ENCODE assay signal across 1 cellular context in the genomic region with DNA sequence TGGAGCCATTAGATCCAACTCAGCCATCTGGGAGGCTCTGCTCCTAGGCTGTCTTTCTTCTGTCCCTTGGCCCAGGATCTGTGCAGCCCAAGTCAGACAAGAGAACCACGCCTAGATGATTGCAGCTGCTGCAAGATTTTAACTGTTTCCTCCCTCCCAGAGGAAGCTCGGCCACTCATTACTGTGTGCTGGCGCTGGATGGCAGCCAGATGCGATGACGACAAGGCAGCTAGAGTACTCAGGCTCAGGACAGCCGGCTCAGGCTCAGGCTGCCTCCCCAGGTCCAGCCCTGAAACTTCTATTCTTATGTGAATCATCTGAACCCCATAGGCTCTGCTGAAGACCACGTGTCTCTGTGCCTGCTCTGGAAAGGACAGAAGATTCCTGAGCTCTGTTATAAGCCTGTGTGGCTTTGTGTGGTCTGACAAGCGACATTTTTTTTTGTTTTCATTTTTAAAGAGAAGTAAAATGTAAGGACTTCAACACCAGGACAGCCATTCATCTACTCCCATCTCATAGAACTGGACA.
TF ChIP-seq lines count a peak whose summit lies in the region.

No MANE protein-coding gene starts in this region.

TF ChIP-seq in K562, 482 proteins besides CTCF, POLR2A, EP300 and RAD21 (continued from another document and continues in another):
- TF ChIP-seq SLC30A9 (CRISPR knock-in tag; IDR thresholded peaks at IDR 0.05) (no peak), RAD51 (IDR thresholded peaks at IDR 0.05; ENCODE audit: borderline replicate concordance, low read depth) (peak; percentile 84), CTBP1 (IDR thresholded peaks at IDR 0.05; ENCODE audit: borderline replicate concordance) (peak; percentile 73; the same call in 1 of the 2 replicates), HOXB6 (CRISPR knock-in tag; IDR thresholded peaks at IDR 0.05; ENCODE audit: borderline replicate concordance) (no peak), ZEB2 (IDR thresholded peaks at IDR 0.05) (no peak), ZSCAN29 (IDR thresholded peaks at IDR 0.05) (no peak), TCF7 (IDR thresholded peaks at IDR 0.05; ENCODE audit: borderline replicate concordance) (no peak), SAP30 (IDR thresholded peaks at IDR 0.05; ENCODE audit: borderline replicate concordance, insufficient read depth, low read depth, low read length, poor library complexity, severe bottlenecking) (no peak), ZNF23 (CRISPR knock-in tag; IDR thresholded peaks at IDR 0.05) (no peak), TOE1 (IDR thresholded peaks at IDR 0.05; ENCODE audit: borderline replicate concordance) (no peak), TOE1 (CRISPR knock-in tag; IDR thresholded peaks at IDR 0.05; ENCODE audit: borderline replicate concordance, low read depth) (no peak), BMI1 (IDR thresholded peaks at IDR 0.05; ENCODE audit: low read length) (no peak), TCF3 (CRISPR knock-in tag; IDR thresholded peaks at IDR 0.05) (peak; percentile 52; the same call in 1 of the 2 replicates), FOXK1 (CRISPR knock-in tag; IDR thresholded peaks at IDR 0.05; ENCODE audit: borderline replicate concordance) (no peak), MECOM (CRISPR knock-in tag; IDR thresholded peaks at IDR 0.05) (no peak), ZNF24 (IDR thresholded peaks at IDR 0.05) (no peak), POU5F1 (IDR thresholded peaks at IDR 0.05; ENCODE audit: borderline replicate concordance, low read depth, low read length, partially characterized antibody) (no peak), NRF1 (conservative IDR thresholded peaks at IDR 0.05 in 1 of 2, IDR thresholded peaks at IDR 0.05 in 1 of 2) (peak; percentile 72 to 75), MCM5 (IDR thresholded peaks at IDR 0.05; ENCODE audit: low read depth) (no peak), GTF2A2 (tag; IDR thresholded peaks at IDR 0.05) (no peak), OTX1 (CRISPR knock-in tag; IDR thresholded peaks at IDR 0.05) (no peak), CHD1 (IDR thresholded peaks at IDR 0.05; ENCODE audit: low read length) (no peak), ZNF507 (tag; conservative IDR thresholded peaks at IDR 0.05) (no peak), YY1 (IDR thresholded peaks at IDR 0.05; ENCODE audit: borderline replicate concordance in 1 of 3, control insufficient read depth in 1 of 3, extremely low read depth in 1 of 3, insufficient read depth in 3 of 3, insufficient read length in 1 of 3, insufficient replicate concordance in 2 of 3, low read depth in 1 of 3, low read length in 2 of 3) (no peak), HNRNPLL (IDR thresholded peaks at IDR 0.05; ENCODE audit: low read depth, low read length, poor library complexity, severe bottlenecking) (no peak), FOXA3 (CRISPR knock-in tag; conservative IDR thresholded peaks at IDR 0.05 in 1 of 2, IDR thresholded peaks at IDR 0.05 in 1 of 2) (no peak)
- TF ChIP-seq, protein P1, sequence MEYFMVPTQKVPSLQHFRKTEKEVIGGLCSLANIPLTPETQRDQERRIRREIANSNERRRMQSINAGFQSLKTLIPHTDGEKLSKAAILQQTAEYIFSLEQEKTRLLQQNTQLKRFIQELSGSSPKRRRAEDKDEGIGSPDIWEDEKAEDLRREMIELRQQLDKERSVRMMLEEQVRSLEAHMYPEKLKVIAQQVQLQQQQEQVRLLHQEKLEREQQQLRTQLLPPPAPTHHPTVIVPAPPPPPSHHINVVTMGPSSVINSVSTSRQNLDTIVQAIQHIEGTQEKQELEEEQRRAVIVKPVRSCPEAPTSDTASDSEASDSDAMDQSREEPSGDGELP (CRISPR knock-in tag; IDR thresholded peaks at IDR 0.05; ENCODE audit: borderline replicate concordance) = peak; percentile 87
- TF ChIP-seq, protein P2, sequence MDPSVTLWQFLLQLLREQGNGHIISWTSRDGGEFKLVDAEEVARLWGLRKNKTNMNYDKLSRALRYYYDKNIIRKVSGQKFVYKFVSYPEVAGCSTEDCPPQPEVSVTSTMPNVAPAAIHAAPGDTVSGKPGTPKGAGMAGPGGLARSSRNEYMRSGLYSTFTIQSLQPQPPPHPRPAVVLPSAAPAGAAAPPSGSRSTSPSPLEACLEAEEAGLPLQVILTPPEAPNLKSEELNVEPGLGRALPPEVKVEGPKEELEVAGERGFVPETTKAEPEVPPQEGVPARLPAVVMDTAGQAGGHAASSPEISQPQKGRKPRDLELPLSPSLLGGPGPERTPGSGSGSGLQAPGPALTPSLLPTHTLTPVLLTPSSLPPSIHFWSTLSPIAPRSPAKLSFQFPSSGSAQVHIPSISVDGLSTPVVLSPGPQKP (CRISPR knock-in tag; IDR thresholded peaks at IDR 0.05) = no peak
- TF ChIP-seq, protein P3, sequence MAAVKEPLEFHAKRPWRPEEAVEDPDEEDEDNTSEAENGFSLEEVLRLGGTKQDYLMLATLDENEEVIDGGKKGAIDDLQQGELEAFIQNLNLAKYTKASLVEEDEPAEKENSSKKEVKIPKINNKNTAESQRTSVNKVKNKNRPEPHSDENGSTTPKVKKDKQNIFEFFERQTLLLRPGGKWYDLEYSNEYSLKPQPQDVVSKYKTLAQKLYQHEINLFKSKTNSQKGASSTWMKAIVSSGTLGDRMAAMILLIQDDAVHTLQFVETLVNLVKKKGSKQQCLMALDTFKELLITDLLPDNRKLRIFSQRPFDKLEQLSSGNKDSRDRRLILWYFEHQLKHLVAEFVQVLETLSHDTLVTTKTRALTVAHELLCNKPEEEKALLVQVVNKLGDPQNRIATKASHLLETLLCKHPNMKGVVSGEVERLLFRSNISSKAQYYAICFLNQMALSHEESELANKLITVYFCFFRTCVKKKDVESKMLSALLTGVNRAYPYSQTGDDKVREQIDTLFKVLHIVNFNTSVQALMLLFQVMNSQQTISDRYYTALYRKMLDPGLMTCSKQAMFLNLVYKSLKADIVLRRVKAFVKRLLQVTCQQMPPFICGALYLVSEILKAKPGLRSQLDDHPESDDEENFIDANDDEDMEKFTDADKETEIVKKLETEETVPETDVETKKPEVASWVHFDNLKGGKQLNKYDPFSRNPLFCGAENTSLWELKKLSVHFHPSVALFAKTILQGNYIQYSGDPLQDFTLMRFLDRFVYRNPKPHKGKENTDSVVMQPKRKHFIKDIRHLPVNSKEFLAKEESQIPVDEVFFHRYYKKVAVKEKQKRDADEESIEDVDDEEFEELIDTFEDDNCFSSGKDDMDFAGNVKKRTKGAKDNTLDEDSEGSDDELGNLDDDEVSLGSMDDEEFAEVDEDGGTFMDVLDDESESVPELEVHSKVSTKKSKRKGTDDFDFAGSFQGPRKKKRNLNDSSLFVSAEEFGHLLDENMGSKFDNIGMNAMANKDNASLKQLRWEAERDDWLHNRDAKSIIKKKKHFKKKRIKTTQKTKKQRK (IDR thresholded peaks at IDR 0.05; ENCODE audit: borderline replicate concordance, low read depth, low read length) = no peak
- TF ChIP-seq, protein P4, sequence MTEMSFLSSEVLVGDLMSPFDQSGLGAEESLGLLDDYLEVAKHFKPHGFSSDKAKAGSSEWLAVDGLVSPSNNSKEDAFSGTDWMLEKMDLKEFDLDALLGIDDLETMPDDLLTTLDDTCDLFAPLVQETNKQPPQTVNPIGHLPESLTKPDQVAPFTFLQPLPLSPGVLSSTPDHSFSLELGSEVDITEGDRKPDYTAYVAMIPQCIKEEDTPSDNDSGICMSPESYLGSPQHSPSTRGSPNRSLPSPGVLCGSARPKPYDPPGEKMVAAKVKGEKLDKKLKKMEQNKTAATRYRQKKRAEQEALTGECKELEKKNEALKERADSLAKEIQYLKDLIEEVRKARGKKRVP (CRISPR knock-in tag; IDR thresholded peaks at IDR 0.05) = peak; percentile 57; the same call in 1 of the 2 replicates
- TF ChIP-seq, protein P5, sequence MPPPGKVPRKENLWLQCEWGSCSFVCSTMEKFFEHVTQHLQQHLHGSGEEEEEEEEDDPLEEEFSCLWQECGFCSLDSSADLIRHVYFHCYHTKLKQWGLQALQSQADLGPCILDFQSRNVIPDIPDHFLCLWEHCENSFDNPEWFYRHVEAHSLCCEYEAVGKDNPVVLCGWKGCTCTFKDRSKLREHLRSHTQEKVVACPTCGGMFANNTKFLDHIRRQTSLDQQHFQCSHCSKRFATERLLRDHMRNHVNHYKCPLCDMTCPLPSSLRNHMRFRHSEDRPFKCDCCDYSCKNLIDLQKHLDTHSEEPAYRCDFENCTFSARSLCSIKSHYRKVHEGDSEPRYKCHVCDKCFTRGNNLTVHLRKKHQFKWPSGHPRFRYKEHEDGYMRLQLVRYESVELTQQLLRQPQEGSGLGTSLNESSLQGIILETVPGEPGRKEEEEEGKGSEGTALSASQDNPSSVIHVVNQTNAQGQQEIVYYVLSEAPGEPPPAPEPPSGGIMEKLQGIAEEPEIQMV (tag; conservative IDR thresholded peaks at IDR 0.05; ENCODE audit: low read depth) = no peak
- TF ChIP-seq, protein P6, sequence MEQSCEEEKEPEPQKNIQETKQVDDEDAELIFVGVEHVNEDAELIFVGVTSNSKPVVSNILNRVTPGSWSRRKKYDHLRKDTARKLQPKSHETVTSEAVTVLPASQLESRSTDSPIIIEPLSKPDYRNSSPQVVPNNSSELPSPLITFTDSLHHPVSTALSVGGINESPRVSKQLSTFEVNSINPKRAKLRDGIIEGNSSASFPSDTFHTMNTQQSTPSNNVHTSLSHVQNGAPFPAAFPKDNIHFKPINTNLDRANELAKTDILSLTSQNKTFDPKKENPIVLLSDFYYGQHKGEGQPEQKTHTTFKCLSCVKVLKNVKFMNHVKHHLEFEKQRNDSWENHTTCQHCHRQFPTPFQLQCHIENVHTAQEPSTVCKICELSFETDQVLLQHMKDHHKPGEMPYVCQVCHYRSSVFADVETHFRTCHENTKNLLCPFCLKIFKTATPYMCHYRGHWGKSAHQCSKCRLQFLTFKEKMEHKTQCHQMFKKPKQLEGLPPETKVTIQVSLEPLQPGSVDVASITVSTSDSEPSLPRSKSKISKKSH (CRISPR knock-in tag; IDR thresholded peaks at IDR 0.05) = no peak
- TF ChIP-seq, protein P7, sequence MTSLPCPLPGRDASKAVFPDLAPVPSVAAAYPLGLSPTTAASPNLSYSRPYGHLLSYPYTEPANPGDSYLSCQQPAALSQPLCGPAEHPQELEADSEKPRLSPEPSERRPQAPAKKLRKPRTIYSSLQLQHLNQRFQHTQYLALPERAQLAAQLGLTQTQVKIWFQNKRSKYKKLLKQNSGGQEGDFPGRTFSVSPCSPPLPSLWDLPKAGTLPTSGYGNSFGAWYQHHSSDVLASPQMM (CRISPR knock-in tag; IDR thresholded peaks at IDR 0.05) = no peak
- TF ChIP-seq, protein P8, sequence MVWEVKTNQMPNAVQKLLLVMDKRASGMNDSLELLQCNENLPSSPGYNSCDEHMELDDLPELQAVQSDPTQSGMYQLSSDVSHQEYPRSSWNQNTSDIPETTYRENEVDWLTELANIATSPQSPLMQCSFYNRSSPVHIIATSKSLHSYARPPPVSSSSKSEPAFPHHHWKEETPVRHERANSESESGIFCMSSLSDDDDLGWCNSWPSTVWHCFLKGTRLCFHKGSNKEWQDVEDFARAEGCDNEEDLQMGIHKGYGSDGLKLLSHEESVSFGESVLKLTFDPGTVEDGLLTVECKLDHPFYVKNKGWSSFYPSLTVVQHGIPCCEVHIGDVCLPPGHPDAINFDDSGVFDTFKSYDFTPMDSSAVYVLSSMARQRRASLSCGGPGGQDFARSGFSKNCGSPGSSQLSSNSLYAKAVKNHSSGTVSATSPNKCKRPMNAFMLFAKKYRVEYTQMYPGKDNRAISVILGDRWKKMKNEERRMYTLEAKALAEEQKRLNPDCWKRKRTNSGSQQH (CRISPR knock-in tag; IDR thresholded peaks at IDR 0.05) = no peak
- TF ChIP-seq, protein P9, sequence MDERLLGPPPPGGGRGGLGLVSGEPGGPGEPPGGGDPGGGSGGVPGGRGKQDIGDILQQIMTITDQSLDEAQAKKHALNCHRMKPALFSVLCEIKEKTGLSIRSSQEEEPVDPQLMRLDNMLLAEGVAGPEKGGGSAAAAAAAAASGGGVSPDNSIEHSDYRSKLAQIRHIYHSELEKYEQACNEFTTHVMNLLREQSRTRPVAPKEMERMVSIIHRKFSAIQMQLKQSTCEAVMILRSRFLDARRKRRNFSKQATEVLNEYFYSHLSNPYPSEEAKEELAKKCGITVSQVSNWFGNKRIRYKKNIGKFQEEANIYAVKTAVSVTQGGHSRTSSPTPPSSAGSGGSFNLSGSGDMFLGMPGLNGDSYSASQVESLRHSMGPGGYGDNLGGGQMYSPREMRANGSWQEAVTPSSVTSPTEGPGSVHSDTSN (CRISPR knock-in tag; IDR thresholded peaks at IDR 0.05; ENCODE audit: low read depth) = no peak
- TF ChIP-seq, protein P9 (tag; conservative IDR thresholded peaks at IDR 0.05; ENCODE audit: low read depth) = no peak
- TF ChIP-seq, protein P10, sequence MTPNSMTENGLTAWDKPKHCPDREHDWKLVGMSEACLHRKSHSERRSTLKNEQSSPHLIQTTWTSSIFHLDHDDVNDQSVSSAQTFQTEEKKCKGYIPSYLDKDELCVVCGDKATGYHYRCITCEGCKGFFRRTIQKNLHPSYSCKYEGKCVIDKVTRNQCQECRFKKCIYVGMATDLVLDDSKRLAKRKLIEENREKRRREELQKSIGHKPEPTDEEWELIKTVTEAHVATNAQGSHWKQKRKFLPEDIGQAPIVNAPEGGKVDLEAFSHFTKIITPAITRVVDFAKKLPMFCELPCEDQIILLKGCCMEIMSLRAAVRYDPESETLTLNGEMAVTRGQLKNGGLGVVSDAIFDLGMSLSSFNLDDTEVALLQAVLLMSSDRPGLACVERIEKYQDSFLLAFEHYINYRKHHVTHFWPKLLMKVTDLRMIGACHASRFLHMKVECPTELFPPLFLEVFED (CRISPR knock-in tag; conservative IDR thresholded peaks at IDR 0.05) = no peak
